1 cellular context compared by ENCODE assay signal in the genomic region with DNA sequence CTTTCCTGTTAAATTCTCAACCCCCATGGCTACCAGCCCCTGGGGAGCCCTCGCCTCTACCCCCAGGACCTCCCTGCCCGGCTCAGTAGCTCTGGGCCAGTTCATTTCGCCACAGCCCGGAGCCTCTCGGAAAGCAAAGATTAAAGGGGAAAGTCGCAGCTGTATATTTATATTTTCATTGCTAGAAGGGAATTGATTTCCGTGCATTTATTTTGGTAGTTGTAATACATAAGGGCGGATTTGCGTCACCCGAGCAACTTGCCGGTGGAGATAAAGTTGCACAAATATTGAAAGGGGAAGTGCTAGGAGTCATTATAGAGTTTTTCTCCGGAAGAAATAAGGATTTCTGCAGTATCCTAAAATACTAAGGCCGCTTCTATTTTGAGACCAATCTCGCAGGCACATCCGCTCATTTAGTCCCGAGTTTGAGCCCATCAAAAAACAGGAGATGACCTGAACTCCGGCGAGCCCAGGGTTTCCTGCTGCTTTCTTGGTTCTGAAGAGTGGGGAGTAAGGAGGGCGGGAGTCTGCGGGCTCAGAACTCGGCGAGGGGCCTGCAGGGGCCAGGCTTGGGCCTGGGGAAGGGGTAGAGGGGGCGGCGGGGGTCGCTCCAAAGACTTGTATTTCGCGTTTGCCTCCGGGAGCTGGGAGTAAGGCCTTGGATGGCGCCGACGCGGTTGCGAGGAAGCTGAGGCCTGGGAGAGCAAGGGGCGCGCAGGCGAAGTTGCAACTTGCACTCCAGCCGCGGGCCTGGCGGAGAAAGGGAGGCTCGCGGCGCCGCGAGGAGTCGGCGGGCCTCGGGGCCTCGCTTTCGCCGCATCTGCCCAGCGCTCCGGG.
TF ChIP-seq lines count a peak whose summit lies in the region.

No MANE protein-coding gene starts in this region.

TF ChIP-seq in K562, 482 proteins besides CTCF, POLR2A, EP300 and RAD21 (continued from another document):
- TF ChIP-seq, protein P1, sequence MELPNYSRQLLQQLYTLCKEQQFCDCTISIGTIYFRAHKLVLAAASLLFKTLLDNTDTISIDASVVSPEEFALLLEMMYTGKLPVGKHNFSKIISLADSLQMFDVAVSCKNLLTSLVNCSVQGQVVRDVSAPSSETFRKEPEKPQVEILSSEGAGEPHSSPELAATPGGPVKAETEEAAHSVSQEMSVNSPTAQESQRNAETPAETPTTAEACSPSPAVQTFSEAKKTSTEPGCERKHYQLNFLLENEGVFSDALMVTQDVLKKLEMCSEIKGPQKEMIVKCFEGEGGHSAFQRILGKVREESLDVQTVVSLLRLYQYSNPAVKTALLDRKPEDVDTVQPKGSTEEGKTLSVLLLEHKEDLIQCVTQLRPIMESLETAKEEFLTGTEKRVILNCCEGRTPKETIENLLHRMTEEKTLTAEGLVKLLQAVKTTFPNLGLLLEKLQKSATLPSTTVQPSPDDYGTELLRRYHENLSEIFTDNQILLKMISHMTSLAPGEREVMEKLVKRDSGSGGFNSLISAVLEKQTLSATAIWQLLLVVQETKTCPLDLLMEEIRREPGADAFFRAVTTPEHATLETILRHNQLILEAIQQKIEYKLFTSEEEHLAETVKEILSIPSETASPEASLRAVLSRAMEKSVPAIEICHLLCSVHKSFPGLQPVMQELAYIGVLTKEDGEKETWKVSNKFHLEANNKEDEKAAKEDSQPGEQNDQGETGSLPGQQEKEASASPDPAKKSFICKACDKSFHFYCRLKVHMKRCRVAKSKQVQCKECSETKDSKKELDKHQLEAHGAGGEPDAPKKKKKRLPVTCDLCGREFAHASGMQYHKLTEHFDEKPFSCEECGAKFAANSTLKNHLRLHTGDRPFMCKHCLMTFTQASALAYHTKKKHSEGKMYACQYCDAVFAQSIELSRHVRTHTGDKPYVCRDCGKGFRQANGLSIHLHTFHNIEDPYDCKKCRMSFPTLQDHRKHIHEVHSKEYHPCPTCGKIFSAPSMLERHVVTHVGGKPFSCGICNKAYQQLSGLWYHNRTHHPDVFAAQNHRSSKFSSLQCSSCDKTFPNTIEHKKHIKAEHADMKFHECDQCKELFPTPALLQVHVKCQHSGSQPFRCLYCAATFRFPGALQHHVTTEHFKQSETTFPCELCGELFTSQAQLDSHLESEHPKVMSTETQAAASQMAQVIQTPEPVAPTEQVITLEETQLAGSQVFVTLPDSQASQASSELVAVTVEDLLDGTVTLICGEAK (IDR thresholded peaks at IDR 0.05), result peak; percentile 62; the same call in 1 of the 2 replicates
- TF ChIP-seq, protein P1 (CRISPR knock-in tag; IDR thresholded peaks at IDR 0.05), result no peak
- TF ChIP-seq CREM (IDR thresholded peaks at IDR 0.05; ENCODE audit: low read depth) (0 out of 2 replicates have a peak, but pooled peaks have one; percentile 23), GABPA (tag; conservative IDR thresholded peaks at IDR 0.05; ENCODE audit: low read depth) (peak; percentile 39; the same call in 1 of the 2 replicates), SRF (CRISPR knock-in tag; IDR thresholded peaks at IDR 0.05) (no peak), ADNP (tag; IDR thresholded peaks at IDR 0.05) (no peak)
- TF ChIP-seq, protein P2, sequence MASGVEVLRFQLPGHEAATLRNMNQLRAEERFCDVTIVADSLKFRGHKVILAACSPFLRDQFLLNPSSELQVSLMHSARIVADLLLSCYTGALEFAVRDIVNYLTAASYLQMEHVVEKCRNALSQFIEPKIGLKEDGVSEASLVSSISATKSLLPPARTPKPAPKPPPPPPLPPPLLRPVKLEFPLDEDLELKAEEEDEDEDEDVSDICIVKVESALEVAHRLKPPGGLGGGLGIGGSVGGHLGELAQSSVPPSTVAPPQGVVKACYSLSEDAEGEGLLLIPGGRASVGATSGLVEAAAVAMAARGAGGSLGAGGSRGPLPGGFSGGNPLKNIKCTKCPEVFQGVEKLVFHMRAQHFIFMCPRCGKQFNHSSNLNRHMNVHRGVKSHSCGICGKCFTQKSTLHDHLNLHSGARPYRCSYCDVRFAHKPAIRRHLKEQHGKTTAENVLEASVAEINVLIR (CRISPR knock-in tag; IDR thresholded peaks at IDR 0.05), result 0 out of 2 replicates have a peak, but pooled peaks have one; percentile 16
